In the genomic region with DNA sequence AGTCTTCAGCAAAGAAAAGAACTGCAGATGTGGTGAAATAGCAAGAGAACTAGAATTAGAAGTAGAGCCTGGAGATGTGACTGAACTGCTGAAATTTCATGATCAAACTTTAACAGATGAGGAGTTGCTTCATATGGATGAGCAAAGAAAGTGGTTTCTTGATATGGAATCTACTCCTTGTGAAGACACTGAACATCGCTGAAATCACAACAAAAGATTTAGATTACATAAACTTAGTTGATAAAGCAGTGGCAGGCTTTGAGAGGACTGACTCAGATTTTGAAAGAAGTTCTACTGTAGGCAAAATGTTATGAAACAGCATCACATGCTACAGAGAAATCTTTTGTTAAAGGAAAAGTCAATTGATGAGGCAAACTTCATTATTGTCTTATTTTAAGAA, we compare ENCODE assay signal across 6 cellular contexts.
"Had no signal": no experiment of that assay in that cellular context is flagged by ENCODE, and none has a peak within 500 bp of the region (broad histone marks: within the 10 kb centered on the region; RNA-seq: fewer than 3 reads in every experiment).

No MANE protein-coding gene starts in this region.

- DNase-seq: GM23248, GOT3, H7, HFFc6, KBM-7 had no signal

- FAIRE-seq: HepG2 had no signal
